In the genomic region with DNA sequence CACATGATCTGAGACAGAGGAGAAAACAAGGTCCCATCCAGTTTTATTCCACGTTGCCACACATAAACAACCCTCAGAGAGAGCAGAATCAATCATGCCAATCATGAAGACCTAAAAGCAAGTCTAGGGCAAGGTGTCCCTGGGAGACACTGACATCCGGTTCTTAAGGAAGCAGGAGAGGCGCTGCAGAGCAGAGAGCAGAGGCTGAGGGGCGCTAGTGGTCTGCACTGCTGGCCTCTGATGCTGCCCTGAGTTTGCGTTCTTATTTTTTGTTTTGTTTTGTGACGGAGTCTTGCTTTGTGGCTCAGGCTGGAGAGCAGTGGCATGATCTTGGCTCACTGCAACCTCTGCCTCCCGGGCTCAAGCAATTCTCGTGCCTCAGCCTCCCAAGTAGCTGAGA, we compare ENCODE assay signal across 33 cellular contexts.
"Had no signal": no experiment of that assay in that cellular context is flagged by ENCODE, and none has a peak within 500 bp of the region (broad histone marks: within the 10 kb centered on the region; RNA-seq: fewer than 3 reads in every experiment).

No MANE protein-coding gene starts in this region.

- H3K27me3 Mint-ChIP-seq: activated naive CD8-positive, alpha-beta T cell treated with anti-CD3 and anti-CD28 coated beads, Interleukin-2, amount 10 ng/mL, durations not matched to agents 7 days and 5 days; brain; stimulated activated naive CD8-positive, alpha-beta T cell treated with anti-CD3 and anti-CD28 coated beads, Interleukin-15, Interleukin-2, amounts not matched to agents 100 ng/mL and 50 ng/mL, for 24 hours had no signal

- ATAC-seq: mucosa of descending colon; natural killer cell treated with Interleukin-12 subunit alpha and Interleukin-12 subunit beta and Interleukin-15 and Interleukin-18, amount 100 ng/mL, for 72 hours; sciatic nerve; T-helper 17 cell had no signal

- H3K9me3 Mint-ChIP-seq: activated CD4-positive, alpha-beta memory T cell treated with anti-CD3 and anti-CD28 coated beads, Interleukin-2, amount 10 ng/mL, durations not matched to agents 7 days and 5 days; activated CD4-positive, alpha-beta T cell treated with anti-CD3 and anti-CD28 coated beads, Interleukin-2, amount 10 ng/mL, durations not matched to agents 7 days and 5 days; activated naive CD4-positive, alpha-beta T cell treated with anti-CD3 and anti-CD28 coated beads, Interleukin-2, amount 10 ng/mL, durations not matched to agents 7 days and 5 days; activated naive CD8-positive, alpha-beta T cell treated with anti-CD3 and anti-CD28 coated beads, Interleukin-2, amount 10 ng/mL, durations not matched to agents 7 days and 5 days; activated T-cell treated with anti-CD3 and anti-CD28 coated beads, Interleukin-2, amount 50 U/mL, for 24 hours; natural killer cell treated with Interleukin-12 subunit alpha and Interleukin-12 subunit beta and Interleukin-15 and Interleukin-18, amount 100 ng/mL, for 72 hours; stimulated activated naive CD8-positive, alpha-beta T cell treated with anti-CD3 and anti-CD28 coated beads, Interleukin-15, Interleukin-2, amounts not matched to agents 100 ng/mL and 50 ng/mL, for 24 hours had no signal

- H3K9me3 ChIP-seq: ascending aorta, left ventricle myocardium inferior, mucosa of descending colon, thoracic aorta, uterus had no signal

- H3K27me3 ChIP-seq: ascending aorta, cardiac muscle cell, uterus had no signal

- H3K27ac Mint-ChIP-seq: activated CD4-positive, alpha-beta memory T cell treated with anti-CD3 and anti-CD28 coated beads, Interleukin-2, amount 10 ng/mL, durations not matched to agents 7 days and 5 days; activated CD4-positive, alpha-beta T cell treated with anti-CD3 and anti-CD28 coated beads, Interleukin-2, amount 10 ng/mL, durations not matched to agents 7 days and 5 days; activated naive CD4-positive, alpha-beta T cell treated with anti-CD3 and anti-CD28 coated beads, Interleukin-2, amount 10 ng/mL, durations not matched to agents 7 days and 5 days; activated naive CD8-positive, alpha-beta T cell treated with anti-CD3 and anti-CD28 coated beads, Interleukin-2, amount 10 ng/mL, durations not matched to agents 7 days and 5 days; activated T-cell treated with anti-CD3 and anti-CD28 coated beads, Interleukin-2, amount 50 U/mL, for 24 hours; brain; natural killer cell treated with Interleukin-12 subunit alpha and Interleukin-12 subunit beta and Interleukin-15 and Interleukin-18, amount 100 ng/mL, for 72 hours; stimulated activated naive CD8-positive, alpha-beta T cell treated with anti-CD3 and anti-CD28 coated beads, Interleukin-15, Interleukin-2, amounts not matched to agents 100 ng/mL and 50 ng/mL, for 24 hours; T-helper 17 cell had no signal

- DNase-seq: activated CD4-positive, alpha-beta memory T cell treated with anti-CD3 and anti-CD28 coated beads, Interleukin-2, amount 10 ng/mL, durations not matched to agents 7 days and 5 days; activated CD4-positive, alpha-beta T cell treated with anti-CD3 and anti-CD28 coated beads for 1 hour; activated CD4-positive, alpha-beta T cell treated with anti-CD3 and anti-CD28 coated beads, Interleukin-2, amount 10 ng/mL, durations not matched to agents 7 days and 5 days; activated CD8-positive, alpha-beta memory T cell treated with anti-CD3 and anti-CD28 coated beads, Interleukin-2, amount 50 U/mL, for 48 hours; activated gamma-delta T cell; activated naive CD4-positive, alpha-beta T cell treated with anti-CD3 and anti-CD28 coated beads, Interleukin-2, amount 10 ng/mL, durations not matched to agents 7 days and 5 days; activated naive CD8-positive, alpha-beta T cell treated with anti-CD3 and anti-CD28 coated beads, Interleukin-2, amount 10 ng/mL, durations not matched to agents 7 days and 5 days; activated T-cell treated with anti-CD3 and anti-CD28 coated beads, Interleukin-2, amount 50 U/mL, for 24 hours; cerebellar nuclear complex; dorsolateral prefrontal cortex; effector memory CD4-positive, alpha-beta T cell; erythroblast; foreskin fibroblast; islet precursor cell; left ventricle myocardium inferior; mucosa of descending colon; posterior cingulate gyrus; stimulated activated CD4-positive, alpha-beta T cell treated with anti-CD3 and anti-CD28 coated beads, Interleukin-12 subunit alpha, Interleukin-12 subunit beta, amount 100 ng/mL, for 4 hours; stimulated activated CD4-positive, alpha-beta T cell treated with anti-CD3 and anti-CD28 coated beads, Interleukin-4, amount 100 ng/mL, for 1 hour; T-helper 17 cell; T1000; trophoblast cell; uterus had no signal

- H3K4me3 Mint-ChIP-seq: activated CD4-positive, alpha-beta memory T cell treated with anti-CD3 and anti-CD28 coated beads, Interleukin-2, amount 10 ng/mL, durations not matched to agents 7 days and 5 days; activated CD4-positive, alpha-beta T cell treated with anti-CD3 and anti-CD28 coated beads, Interleukin-2, amount 10 ng/mL, durations not matched to agents 7 days and 5 days; activated naive CD4-positive, alpha-beta T cell treated with anti-CD3 and anti-CD28 coated beads, Interleukin-2, amount 10 ng/mL, durations not matched to agents 7 days and 5 days; activated naive CD8-positive, alpha-beta T cell treated with anti-CD3 and anti-CD28 coated beads, Interleukin-2, amount 10 ng/mL, durations not matched to agents 7 days and 5 days; activated T-cell treated with anti-CD3 and anti-CD28 coated beads, Interleukin-2, amount 50 U/mL, for 24 hours; brain; natural killer cell treated with Interleukin-12 subunit alpha and Interleukin-12 subunit beta and Interleukin-15 and Interleukin-18, amount 100 ng/mL, for 72 hours; stimulated activated naive CD8-positive, alpha-beta T cell treated with anti-CD3 and anti-CD28 coated beads, Interleukin-15, Interleukin-2, amounts not matched to agents 100 ng/mL and 50 ng/mL, for 24 hours; T-helper 17 cell had no signal

- H3K27ac ChIP-seq: ascending aorta, cardiac muscle cell, coronary artery, dorsolateral prefrontal cortex, left ventricle myocardium inferior, skin epidermis, thoracic aorta, uterus had no signal

- H3K4me3 ChIP-seq: ascending aorta, cardiac muscle cell, coronary artery, dorsolateral prefrontal cortex, left ventricle myocardium inferior, lung, mucosa of descending colon, skin epidermis, thoracic aorta, uterus had no signal

- H3K4me1 Mint-ChIP-seq: activated CD4-positive, alpha-beta memory T cell treated with anti-CD3 and anti-CD28 coated beads, Interleukin-2, amount 10 ng/mL, durations not matched to agents 7 days and 5 days; activated CD4-positive, alpha-beta T cell treated with anti-CD3 and anti-CD28 coated beads, Interleukin-2, amount 10 ng/mL, durations not matched to agents 7 days and 5 days; activated naive CD4-positive, alpha-beta T cell treated with anti-CD3 and anti-CD28 coated beads, Interleukin-2, amount 10 ng/mL, durations not matched to agents 7 days and 5 days; activated naive CD8-positive, alpha-beta T cell treated with anti-CD3 and anti-CD28 coated beads, Interleukin-2, amount 10 ng/mL, durations not matched to agents 7 days and 5 days; T-helper 17 cell had no signal

- H3K36me3 ChIP-seq: ascending aorta, cardiac muscle cell, left ventricle myocardium inferior, thoracic aorta, uterus had no signal

- H3K4me1 ChIP-seq: ascending aorta, left ventricle myocardium inferior, uterus had no signal

- H3K36me3 Mint-ChIP-seq: activated naive CD4-positive, alpha-beta T cell treated with anti-CD3 and anti-CD28 coated beads, Interleukin-2, amount 10 ng/mL, durations not matched to agents 7 days and 5 days; activated naive CD8-positive, alpha-beta T cell treated with anti-CD3 and anti-CD28 coated beads, Interleukin-2, amount 10 ng/mL, durations not matched to agents 7 days and 5 days; brain; natural killer cell treated with Interleukin-12 subunit alpha and Interleukin-12 subunit beta and Interleukin-15 and Interleukin-18, amount 100 ng/mL, for 72 hours had no signal
